9 cellular contexts compared by ENCODE assay signal in genomic region chr2:208062113-208062512, GRCh38. TPM values are rescaled to one million over a fixed set of nuclear protein-coding genes. Genes with fewer than 3 reads are reported as not detected.
DNase-seq lines count a peak whose midpoint lies in the region; ATAC-seq, FAIRE-seq and TF ChIP-seq lines count a peak whose summit lies in the region.
"Had no signal": no experiment of that assay in that cellular context is flagged by ENCODE, and none has a peak within 500 bp of the region (broad histone marks: within the 10 kb centered on the region; RNA-seq: fewer than 3 reads in every experiment).

No MANE protein-coding gene starts in this region.

- DNase-seq in Caco-2 (peak in 1 of 2 experiments; percentile 59), HT1080 (ENCODE audit: low read depth) (peak; percentile 23), left kidney (ENCODE audit: low read depth, low spot score) (peak; percentile 41), kidney (no peak), ureter (ENCODE audit: low spot score) (no peak)

- H3K9ac ChIP-seq in kidney (ENCODE audit: low read length in 2 of 2), result no peak overlapping the region

- no peak overlapping the region for H3K27ac ChIP-seq in kidney (ENCODE audit: low read depth in 2 of 2, low read length in 2 of 2)

- H3K36me3 Mint-ChIP-seq in Caco-2 (ENCODE audit: insufficient read depth, unreplicated experiment), result no peaks in the 10 kb centered on the region

- H3K27me3 ChIP-seq in Caco-2 (replicated peaks; ENCODE audit: control insufficient read depth, insufficient read depth, low read length), result no peaks in the 10 kb centered on the region

- no peaks in the 10 kb centered on the region for H3K36me3 ChIP-seq in Caco-2 (ENCODE audit: control insufficient read depth, insufficient read depth, low read length)
- H3K36me3 ChIP-seq in kidney (ENCODE audit: control insufficient read depth in 1 of 2, insufficient read depth in 2 of 2, low read length in 2 of 2), result no peaks in the 10 kb centered on the region

- intact Hi-C loops in Caco-2 (cut with micrococcal nuclease; ENCODE audit: unreplicated experiment), result loop anchor here (1.0 kb wide), 1 partner anchor 316 kb away; no protein-coding TSS in a partner anchor
- intact Hi-C loops in kidney (cut with DNase I), result no loop called here

- POLR2A ChIA-PET in Caco-2 (lab: Charles Lee), result no interaction called here

- no peak overlapping the region for H3K27ac Mint-ChIP-seq in Caco-2 (ENCODE audit: unreplicated experiment)
- H3K27ac Mint-ChIP-seq: effector memory CD8-positive, alpha-beta T cell had no signal

- ATAC-seq in HG03280 (IDR thresholded peaks at IDR 0.05; ENCODE audit: unreplicated experiment) (no peak), HG02798 (IDR thresholded peaks at IDR 0.05; ENCODE audit: poor library complexity, unreplicated experiment) (no peak)
- ATAC-seq: effector memory CD8-positive, alpha-beta T cell had no signal

- H3K9me3 Mint-ChIP-seq in Caco-2 (ENCODE audit: unreplicated experiment), result no peaks in the 10 kb centered on the region
- H3K9me3 Mint-ChIP-seq: effector memory CD8-positive, alpha-beta T cell had no signal

- no peaks in the 10 kb centered on the region for H3K4me1 Mint-ChIP-seq in Caco-2 (ENCODE audit: low read depth, unreplicated experiment)

- H3K4me3 ChIP-seq in Caco-2 (ENCODE audit: low read depth, low read length) (no peak overlapping the region), kidney (ENCODE audit: low read length in 2 of 2) (no peak overlapping the region)

- H3K4me1 ChIP-seq in Caco-2 (no peaks in the 10 kb centered on the region), kidney (ENCODE audit: control insufficient read depth in 1 of 2, insufficient read depth in 1 of 2, low read depth in 1 of 2, low read length in 2 of 2) (no peaks in the 10 kb centered on the region)

- H3K9me3 ChIP-seq in Caco-2 (no peaks in the 10 kb centered on the region), kidney (ENCODE audit: control insufficient read depth in 1 of 2, low read length in 2 of 2) (no peaks in the 10 kb centered on the region)

- BruUV-seq in Caco-2 (replicated peaks; lab: Mats Ljungman, UMichigan), result no TSS peak

- CTCF ChIA-PET in Caco-2 (lab: Charles Lee), result no interaction called here

- FAIRE-seq in TTC549 (lab: Jason Lieb, UNC) (peak; percentile 22), kidney (lab: Jason Lieb, UNC) (no peak)

- no peak overlapping the region for H3K4me3 Mint-ChIP-seq in Caco-2 (ENCODE audit: unreplicated experiment)
- H3K4me3 Mint-ChIP-seq: effector memory CD8-positive, alpha-beta T cell had no signal

- TF ChIP-seq CTCF in Caco-2 (IDR thresholded peaks at IDR 0.05; ENCODE audit: insufficient read depth in 1 of 2, low read depth in 1 of 2, low read length in 1 of 2, severe bottlenecking in 1 of 2, unreplicated experiment in 1 of 2), result peak; percentile 47 to 56
- no peak for TF ChIP-seq CTCF in kidney (IDR thresholded peaks at IDR 0.05; ENCODE audit: borderline replicate concordance, extremely low read depth, insufficient read depth)

- H3K27me3 Mint-ChIP-seq in Caco-2 (ENCODE audit: insufficient read depth, unreplicated experiment), result no peaks in the 10 kb centered on the region

RNA-seq across cellular contexts. Expression of gene PLEKHM3, which starts 36.8 kb away (rescaled TPM):
- total RNA-seq in Caco-2 (2022), result 8.8 and 9.3 TPM in 2 replicates
- 5.5 and 7.8 TPM in 2 replicates for total RNA-seq in HT1080 (2014; rRNA removed; shearing (Covaris generic))
- 4.8 and 6.1 TPM in 2 replicates for polyA plus RNA-seq in HT1080 (2015; cell fraction: cytosol; rRNA removed)
- polyA plus RNA-seq in HT1080 (2015; cell fraction: nucleus; rRNA removed), result 3.6 and 6.5 TPM in 2 replicates
- total RNA-seq in kidney, result 13.5 TPM
- polyA plus RNA-seq in kidney (ENCODE audit: insufficient read depth, low read depth, low replicate concordance), result 4.2 TPM
- 15.2 TPM for total RNA-seq in ureter

Comparison
In these comparisons a context has a peak if more than half of its experiments do, and no peak if none do; other contexts are left out.
1. DNase-seq: peak in HT1080 (single experiment) and left kidney (single experiment); none in kidney (single experiment) and ureter (single experiment).